In the genomic region with DNA sequence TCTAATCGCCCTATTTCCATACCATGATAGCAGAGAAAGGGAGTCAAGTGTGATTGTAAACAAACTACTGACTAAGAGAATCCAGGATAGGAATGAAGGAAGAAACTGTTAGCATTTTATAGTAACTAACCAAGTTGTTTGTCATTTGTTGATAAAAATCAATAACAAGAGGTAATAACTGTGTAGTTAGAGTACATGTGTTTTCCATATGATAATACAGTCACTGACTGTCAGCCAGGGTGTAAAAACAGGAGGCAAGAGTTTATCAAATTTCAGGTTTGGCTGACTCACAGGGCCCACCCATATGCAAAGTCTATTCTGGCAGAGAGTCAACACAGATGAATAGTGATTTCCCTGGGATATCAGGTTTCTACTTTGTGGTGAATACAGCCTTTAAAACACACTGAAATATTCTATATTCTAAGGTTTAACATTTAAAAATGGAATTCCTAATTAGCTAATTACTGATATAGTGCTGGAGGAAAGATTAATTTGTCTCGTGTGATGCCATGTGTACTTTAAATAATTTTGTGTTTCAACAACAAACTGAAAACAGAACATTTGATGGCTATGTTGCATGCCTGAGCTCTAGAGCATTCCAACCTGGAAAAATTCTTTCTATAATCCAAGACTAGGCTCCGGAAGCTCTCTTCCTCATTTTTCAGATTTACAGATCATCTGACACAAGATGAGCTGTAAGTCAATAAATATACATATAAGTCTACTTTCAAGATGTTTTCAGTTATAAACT, we compare ENCODE assay signal across 9 cellular contexts. TPM values are rescaled to one million over a fixed set of nuclear protein-coding genes. Genes with fewer than 3 reads are reported as not detected.
DNase-seq lines count a peak whose midpoint lies in the region; ATAC-seq lines count a peak whose summit lies in the region.
"Had no signal": no experiment of that assay in that cellular context is flagged by ENCODE, and none has a peak within 500 bp of the region (broad histone marks: within the 10 kb centered on the region; RNA-seq: fewer than 3 reads in every experiment).

No MANE protein-coding gene starts in this region.

- peak; percentile 77 for ATAC-seq in activated T-helper 17 cell treated with anti-CD3 and anti-CD28 coated beads, Interleukin-2, amount 50 U/mL, for 72 hours (replicated peaks)
- ATAC-seq in HG03175 (IDR thresholded peaks at IDR 0.05; ENCODE audit: unreplicated experiment), result no peak

- no peaks in the 10 kb centered on the region for H3K36me3 Mint-ChIP-seq in activated T-helper 17 cell treated with anti-CD3 and anti-CD28 coated beads, Interleukin-2, amount 50 U/mL, for 72 hours (ENCODE audit: low read depth)

- H3K27ac Mint-ChIP-seq in activated T-helper 17 cell treated with anti-CD3 and anti-CD28 coated beads, Interleukin-2, amount 50 U/mL, for 72 hours, result no peak overlapping the region

- H3K4me3 Mint-ChIP-seq in activated T-helper 17 cell treated with anti-CD3 and anti-CD28 coated beads, Interleukin-2, amount 50 U/mL, for 72 hours, result no peak overlapping the region

- H3K4me1 Mint-ChIP-seq in activated T-helper 17 cell treated with anti-CD3 and anti-CD28 coated beads, Interleukin-2, amount 50 U/mL, for 72 hours, result peaks cover 7% of the 10 kb centered on the region

- H3K9me3 Mint-ChIP-seq in activated T-helper 17 cell treated with anti-CD3 and anti-CD28 coated beads, Interleukin-2, amount 50 U/mL, for 72 hours, result no peaks in the 10 kb centered on the region

- DNase-seq in EH (ENCODE audit: low read depth) (peak; percentile 65), NCI-H1105 (lab: John Stamatoyannopoulos, UW) (peak; percentile 41), lung microvascular endothelial cell (ENCODE audit: low read depth in 2 of 2) (peak; percentile 87 to 92), DMS114 treated with DMSO at 0.1 percent for 48 hours (lab: John Stamatoyannopoulos, UW; ENCODE audit: unreplicated experiment) (no peak), NCI-H510A (lab: John Stamatoyannopoulos, UW) (no peak)
- DNase-seq in activated CD4-positive, alpha-beta T cell treated with anti-CD3 and anti-CD28 coated beads for 1 hour, result no peak
- DNase-seq: T-helper 9 cell had no signal

- no peaks in the 10 kb centered on the region for H3K27me3 Mint-ChIP-seq in activated T-helper 17 cell treated with anti-CD3 and anti-CD28 coated beads, Interleukin-2, amount 50 U/mL, for 72 hours

RNA-seq across cellular contexts. Expression of gene FOXO1, which starts 6.0 kb away (rescaled TPM):
- total RNA-seq in activated T-helper 17 cell treated with anti-CD3 and anti-CD28 coated beads, Interleukin-2, amount 50 U/mL, for 72 hours, result 10 to 100 TPM; 32.0 to 48.9 TPM
- 16.8 and 21.6 TPM in 2 replicates for total RNA-seq in lung microvascular endothelial cell

Comparison
In these comparisons a context has a peak if more than half of its experiments do, and no peak if none do; other contexts are left out.
1. DNase-seq: peak in EH (single experiment), NCI-H1105 (single experiment) and lung microvascular endothelial cell (2 of 2); none in DMS114 treated with DMSO at 0.1 percent for 48 hours (single experiment), activated CD4-positive, alpha-beta T cell treated with anti-CD3 and anti-CD28 coated beads for 1 hour (single experiment) and NCI-H510A (single experiment).